In genomic region chr7:157794764-157795101, GRCh38 we compare ENCODE assay signal across 20 cellular contexts.
"Had no signal": no experiment of that assay in that cellular context is flagged by ENCODE, and none has a peak within 500 bp of the region (broad histone marks: within the 10 kb centered on the region; RNA-seq: fewer than 3 reads in every experiment).

No MANE protein-coding gene starts in this region.

- H3K4me3 ChIP-seq: dorsolateral prefrontal cortex, heart right ventricle, left ventricle myocardium inferior, lower lobe of right lung, psoas muscle, right lobe of liver, testis, tibial nerve had no signal

- H3K4me1 ChIP-seq: heart right ventricle, left ventricle myocardium inferior, lower lobe of right lung, psoas muscle, right lobe of liver, testis, tibial nerve had no signal

- DNase-seq: cortex of kidney; dorsolateral prefrontal cortex; effector CD8-positive, alpha-beta T cell; heart right ventricle; immature natural killer cell; left cardiac atrium; left ventricle myocardium inferior; lower lobe of right lung; natural killer cell; right lobe of liver; stimulated activated CD4-positive, alpha-beta T cell treated with anti-CD3 and anti-CD28 coated beads, Interleukin-4, amount 100 ng/mL, for 1 hour; stimulated activated naive CD8-positive, alpha-beta T cell treated with anti-CD3 and anti-CD28 coated beads, Interleukin-15, amount 100 ng/mL, for 72 hours; testis had no signal

- H3K9me3 ChIP-seq: heart right ventricle, left ventricle myocardium inferior, lower lobe of right lung, neutrophil, psoas muscle, right lobe of liver, testis had no signal

- H3K36me3 ChIP-seq: heart right ventricle, left ventricle myocardium inferior, lower lobe of right lung, neutrophil, right lobe of liver, tibial nerve had no signal

- H3K9me3 Mint-ChIP-seq: mesothelial cell of epicardium; stimulated activated naive CD8-positive, alpha-beta T cell treated with anti-CD3 and anti-CD28 coated beads, Interleukin-15, amount 100 ng/mL, for 72 hours had no signal

- H3K36me3 Mint-ChIP-seq: immature natural killer cell; mesothelial cell of epicardium; natural killer cell; stimulated activated memory B cell treated with anti-CD40 and anti-IgM and Interleukin-4, amounts not matched to agents 10 μg/mL and 1 μg/mL and 100 μg/mL, for 72 hours had no signal

- ATAC-seq: esophagus mucosa; heart right ventricle; left cardiac atrium; lower lobe of right lung; natural killer cell; psoas muscle; right lobe of liver; stimulated activated memory B cell treated with anti-CD40 and anti-IgM and Interleukin-4, amounts not matched to agents 10 μg/mL and 1 μg/mL and 100 μg/mL, for 72 hours; stimulated activated naive CD8-positive, alpha-beta T cell treated with anti-CD3 and anti-CD28 coated beads, Interleukin-15, amount 100 ng/mL, for 72 hours had no signal

- H3K27ac Mint-ChIP-seq: immature natural killer cell; memory B cell; mesothelial cell of epicardium; natural killer cell; stimulated activated memory B cell treated with anti-CD40 and anti-IgM and Interleukin-4, amounts not matched to agents 10 μg/mL and 1 μg/mL and 100 μg/mL, for 72 hours; stimulated activated naive CD8-positive, alpha-beta T cell treated with anti-CD3 and anti-CD28 coated beads, Interleukin-15, amount 100 ng/mL, for 72 hours had no signal

- H3K27me3 ChIP-seq: dorsolateral prefrontal cortex, neutrophil, right lobe of liver, testis, tibial nerve had no signal

- H3K4me1 Mint-ChIP-seq: mesothelial cell of epicardium; stimulated activated memory B cell treated with anti-CD40 and anti-IgM and Interleukin-4, amounts not matched to agents 10 μg/mL and 1 μg/mL and 100 μg/mL, for 72 hours; stimulated activated naive CD8-positive, alpha-beta T cell treated with anti-CD3 and anti-CD28 coated beads, Interleukin-15, amount 100 ng/mL, for 72 hours had no signal

- H3K4me3 Mint-ChIP-seq: memory B cell; mesothelial cell of epicardium; natural killer cell; stimulated activated memory B cell treated with anti-CD40 and anti-IgM and Interleukin-4, amounts not matched to agents 10 μg/mL and 1 μg/mL and 100 μg/mL, for 72 hours; stimulated activated naive CD8-positive, alpha-beta T cell treated with anti-CD3 and anti-CD28 coated beads, Interleukin-15, amount 100 ng/mL, for 72 hours had no signal

- H3K27me3 Mint-ChIP-seq: stimulated activated memory B cell treated with anti-CD40 and anti-IgM and Interleukin-4, amounts not matched to agents 10 μg/mL and 1 μg/mL and 100 μg/mL, for 72 hours had no signal

- H3K27ac ChIP-seq: dorsolateral prefrontal cortex, heart right ventricle, left ventricle myocardium inferior, lower lobe of right lung, neutrophil, psoas muscle, right lobe of liver, testis, tibial nerve had no signal
